1 cellular context compared by ENCODE assay signal in the genomic region with DNA sequence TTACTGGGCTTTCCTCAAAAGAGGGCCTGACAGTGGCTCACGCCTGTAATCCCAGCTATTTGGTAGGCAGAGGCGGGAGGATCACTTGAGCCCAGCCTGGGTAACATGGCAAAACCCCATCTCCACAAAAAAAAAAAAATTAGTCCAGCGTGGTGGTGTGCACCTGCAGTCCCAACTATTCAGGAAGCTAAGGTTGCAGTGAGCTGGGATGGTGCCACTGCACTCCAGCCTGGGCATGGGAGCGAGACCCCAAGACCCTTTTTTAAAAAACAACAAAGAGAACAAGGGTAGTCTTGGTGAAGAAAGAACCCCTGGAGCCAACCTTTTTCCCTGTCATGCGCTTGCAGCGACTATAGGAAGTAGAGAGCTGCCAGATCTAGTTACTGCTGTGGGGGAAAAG.
TF ChIP-seq lines count a peak whose summit lies in the region.

No MANE protein-coding gene starts in this region.

TF ChIP-seq in GM12878, 131 proteins besides CTCF, POLR2A, EP300 and RAD21 (continued from another document):
- TF ChIP-seq MEF2A (IDR thresholded peaks at IDR 0.05; ENCODE audit: insufficient read depth, low read depth, low read length) (no peak), TAF1 (IDR thresholded peaks at IDR 0.05; ENCODE audit: borderline replicate concordance, low read depth, low read length) (no peak), RAD51 (IDR thresholded peaks at IDR 0.05) (no peak), CHD4 (IDR thresholded peaks at IDR 0.05) (no peak)
- TF ChIP-seq, protein P1, sequence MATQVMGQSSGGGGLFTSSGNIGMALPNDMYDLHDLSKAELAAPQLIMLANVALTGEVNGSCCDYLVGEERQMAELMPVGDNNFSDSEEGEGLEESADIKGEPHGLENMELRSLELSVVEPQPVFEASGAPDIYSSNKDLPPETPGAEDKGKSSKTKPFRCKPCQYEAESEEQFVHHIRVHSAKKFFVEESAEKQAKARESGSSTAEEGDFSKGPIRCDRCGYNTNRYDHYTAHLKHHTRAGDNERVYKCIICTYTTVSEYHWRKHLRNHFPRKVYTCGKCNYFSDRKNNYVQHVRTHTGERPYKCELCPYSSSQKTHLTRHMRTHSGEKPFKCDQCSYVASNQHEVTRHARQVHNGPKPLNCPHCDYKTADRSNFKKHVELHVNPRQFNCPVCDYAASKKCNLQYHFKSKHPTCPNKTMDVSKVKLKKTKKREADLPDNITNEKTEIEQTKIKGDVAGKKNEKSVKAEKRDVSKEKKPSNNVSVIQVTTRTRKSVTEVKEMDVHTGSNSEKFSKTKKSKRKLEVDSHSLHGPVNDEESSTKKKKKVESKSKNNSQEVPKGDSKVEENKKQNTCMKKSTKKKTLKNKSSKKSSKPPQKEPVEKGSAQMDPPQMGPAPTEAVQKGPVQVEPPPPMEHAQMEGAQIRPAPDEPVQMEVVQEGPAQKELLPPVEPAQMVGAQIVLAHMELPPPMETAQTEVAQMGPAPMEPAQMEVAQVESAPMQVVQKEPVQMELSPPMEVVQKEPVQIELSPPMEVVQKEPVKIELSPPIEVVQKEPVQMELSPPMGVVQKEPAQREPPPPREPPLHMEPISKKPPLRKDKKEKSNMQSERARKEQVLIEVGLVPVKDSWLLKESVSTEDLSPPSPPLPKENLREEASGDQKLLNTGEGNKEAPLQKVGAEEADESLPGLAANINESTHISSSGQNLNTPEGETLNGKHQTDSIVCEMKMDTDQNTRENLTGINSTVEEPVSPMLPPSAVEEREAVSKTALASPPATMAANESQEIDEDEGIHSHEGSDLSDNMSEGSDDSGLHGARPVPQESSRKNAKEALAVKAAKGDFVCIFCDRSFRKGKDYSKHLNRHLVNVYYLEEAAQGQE (IDR thresholded peaks at IDR 0.05; ENCODE audit: low read depth, low read length), result no peak
- TF ChIP-seq, protein P2, sequence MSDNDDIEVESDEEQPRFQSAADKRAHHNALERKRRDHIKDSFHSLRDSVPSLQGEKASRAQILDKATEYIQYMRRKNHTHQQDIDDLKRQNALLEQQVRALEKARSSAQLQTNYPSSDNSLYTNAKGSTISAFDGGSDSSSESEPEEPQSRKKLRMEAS (IDR thresholded peaks at IDR 0.05; ENCODE audit: low read depth, low read length), result no peak
TF ChIP-seq in GM12878: peak in this region for 0.
